ENCODE assay signal across 9 cellular contexts in genomic region chr2:176079851-176080539, GRCh38. TPM values are rescaled to one million over a fixed set of nuclear protein-coding genes. Genes with fewer than 3 reads are reported as not detected.
DNase-seq lines count a peak whose midpoint lies in the region; ATAC-seq lines count a peak whose summit lies in the region.
"Had no signal": no experiment of that assay in that cellular context is flagged by ENCODE, and none has a peak within 500 bp of the region (broad histone marks: within the 10 kb centered on the region; RNA-seq: fewer than 3 reads in every experiment).

No MANE protein-coding gene starts in this region.

- no peak for DNase-seq in activated CD4-positive, alpha-beta T cell treated with anti-CD3 and anti-CD28 coated beads, Interleukin-2, amount 10 ng/mL, durations not matched to agents 7 days and 5 days
- DNase-seq in activated CD4-positive, alpha-beta T cell treated with anti-CD3 and anti-CD28 coated beads, Interleukin-2, amount 50 U/mL, for 1 hour = no peak
- DNase-seq in NCI-H1930 (lab: John Stamatoyannopoulos, UW) = peak; percentile 67 to 82
- no peak for DNase-seq in activated T-helper 2 cell treated with anti-CD3 and anti-CD28 coated beads, Interferon-gamma antibody, Interleukin-2, Interleukin-4, amounts not matched to agents 10 μg/mL and 5 μg/mL and 100 μg/mL, durations not matched to agents 14 hours and 24 hours and 36 hours (ENCODE audit: low spot score)
- no peak for DNase-seq in iPS DF 6.9 (ENCODE audit: low read depth, low spot score)
- no peak for DNase-seq in stimulated activated naive CD8-positive, alpha-beta T cell treated with anti-CD3 and anti-CD28 coated beads, Interleukin-15, amount 100 ng/mL, for 72 hours
- DNase-seq in NCI-H1092 treated with DMSO at 0.1 percent for 48 hours (lab: John Stamatoyannopoulos, UW) = no peak
- no peak for DNase-seq in anterior cingulate cortex (lab: John Stamatoyannopoulos, UW)

- peak overlapping the region; percentile 2; the same call in 1 of the 2 replicates for H3K4me3 ChIP-seq in iPS DF 6.9 (ENCODE audit: low read length)

- POLR2A ChIA-PET in activated CD4-positive, alpha-beta T cell treated with anti-CD3 and anti-CD28 coated beads, Interleukin-2, amount 10 ng/mL, durations not matched to agents 7 days and 5 days (lab: Charles Lee) = no interaction called here

- intact Hi-C loops in activated T-helper 2 cell treated with anti-CD3 and anti-CD28 coated beads, Interferon-gamma antibody, Interleukin-2, Interleukin-4, amounts not matched to agents 10 μg/mL and 5 μg/mL and 100 μg/mL, durations not matched to agents 14 hours and 24 hours and 36 hours (cut with micrococcal nuclease) = loop anchor here (2.0 to 5.0 kb wide), 3 partner anchors 31 to 1743 kb away; no protein-coding TSS in a partner anchor

- WGBS in iPS DF 6.9 (ENCODE audit: insufficient coverage, insufficient read length) = no CpG with 5 or more reads among the region's 85 CpGs

- no peaks in the 10 kb centered on the region for H3K9me3 ChIP-seq in iPS DF 6.9 (ENCODE audit: control insufficient read depth, insufficient read depth, low read length)

- peaks cover 81% of the 10 kb centered on the region for H3K27me3 Mint-ChIP-seq in activated CD4-positive, alpha-beta T cell treated with anti-CD3 and anti-CD28 coated beads, Interleukin-2, amount 10 ng/mL, durations not matched to agents 7 days and 5 days
- peaks cover 69% of the 10 kb centered on the region for H3K27me3 Mint-ChIP-seq in activated T-helper 2 cell treated with anti-CD3 and anti-CD28 coated beads, Interferon-gamma antibody, Interleukin-2, Interleukin-4, amounts not matched to agents 10 μg/mL and 5 μg/mL and 100 μg/mL, durations not matched to agents 14 hours and 24 hours and 36 hours (ENCODE audit: low read depth)
- H3K27me3 Mint-ChIP-seq in stimulated activated naive CD8-positive, alpha-beta T cell treated with anti-CD3 and anti-CD28 coated beads, Interleukin-15, amount 100 ng/mL, for 72 hours = peaks cover 92% of the 10 kb centered on the region

- H3K4me1 Mint-ChIP-seq in activated CD4-positive, alpha-beta T cell treated with anti-CD3 and anti-CD28 coated beads, Interleukin-2, amount 10 ng/mL, durations not matched to agents 7 days and 5 days = peaks cover 10% of the 10 kb centered on the region
- H3K4me1 Mint-ChIP-seq in activated T-helper 2 cell treated with anti-CD3 and anti-CD28 coated beads, Interferon-gamma antibody, Interleukin-2, Interleukin-4, amounts not matched to agents 10 μg/mL and 5 μg/mL and 100 μg/mL, durations not matched to agents 14 hours and 24 hours and 36 hours (ENCODE audit: low read depth) = peaks cover 5% of the 10 kb centered on the region
- peaks cover 40% of the 10 kb centered on the region for H3K4me1 Mint-ChIP-seq in stimulated activated naive CD8-positive, alpha-beta T cell treated with anti-CD3 and anti-CD28 coated beads, Interleukin-15, amount 100 ng/mL, for 72 hours

- peaks cover 84% of the 10 kb centered on the region for H3K27me3 ChIP-seq in iPS DF 6.9 (ENCODE audit: control insufficient read depth, insufficient read depth, low read length)

- peak overlapping the region; percentile 79 for H3K27ac Mint-ChIP-seq in activated CD4-positive, alpha-beta T cell treated with anti-CD3 and anti-CD28 coated beads, Interleukin-2, amount 10 ng/mL, durations not matched to agents 7 days and 5 days
- peak overlapping the region; percentile 76 for H3K27ac Mint-ChIP-seq in activated T-helper 2 cell treated with anti-CD3 and anti-CD28 coated beads, Interferon-gamma antibody, Interleukin-2, Interleukin-4, amounts not matched to agents 10 μg/mL and 5 μg/mL and 100 μg/mL, durations not matched to agents 14 hours and 24 hours and 36 hours
- H3K27ac Mint-ChIP-seq in stimulated activated naive CD8-positive, alpha-beta T cell treated with anti-CD3 and anti-CD28 coated beads, Interleukin-15, amount 100 ng/mL, for 72 hours = peak overlapping the region in 1 of 2 donors; percentile 82

- H3K9me3 Mint-ChIP-seq in activated CD4-positive, alpha-beta T cell treated with anti-CD3 and anti-CD28 coated beads, Interleukin-2, amount 10 ng/mL, durations not matched to agents 7 days and 5 days = peaks cover 5% of the 10 kb centered on the region
- peaks cover 3% of the 10 kb centered on the region for H3K9me3 Mint-ChIP-seq in activated T-helper 2 cell treated with anti-CD3 and anti-CD28 coated beads, Interferon-gamma antibody, Interleukin-2, Interleukin-4, amounts not matched to agents 10 μg/mL and 5 μg/mL and 100 μg/mL, durations not matched to agents 14 hours and 24 hours and 36 hours
- peaks cover 17 to 56% of the 10 kb centered on the region in 2 donors for H3K9me3 Mint-ChIP-seq in stimulated activated naive CD8-positive, alpha-beta T cell treated with anti-CD3 and anti-CD28 coated beads, Interleukin-15, amount 100 ng/mL, for 72 hours

- no peaks in the 10 kb centered on the region for H3K36me3 ChIP-seq in iPS DF 6.9 (ENCODE audit: control insufficient read depth, insufficient read depth, low read length)

- H3K4me3 Mint-ChIP-seq in activated CD4-positive, alpha-beta T cell treated with anti-CD3 and anti-CD28 coated beads, Interleukin-2, amount 10 ng/mL, durations not matched to agents 7 days and 5 days = peak overlapping the region; percentile 51
- no peak overlapping the region for H3K4me3 Mint-ChIP-seq in activated T-helper 2 cell treated with anti-CD3 and anti-CD28 coated beads, Interferon-gamma antibody, Interleukin-2, Interleukin-4, amounts not matched to agents 10 μg/mL and 5 μg/mL and 100 μg/mL, durations not matched to agents 14 hours and 24 hours and 36 hours (ENCODE audit: low read depth)
- peak overlapping the region; percentile 36 to 81 for H3K4me3 Mint-ChIP-seq in stimulated activated naive CD8-positive, alpha-beta T cell treated with anti-CD3 and anti-CD28 coated beads, Interleukin-15, amount 100 ng/mL, for 72 hours

- no peak overlapping the region for H3K27ac ChIP-seq in iPS DF 6.9 (ENCODE audit: low read length)

- H3K36me3 Mint-ChIP-seq in activated CD4-positive, alpha-beta T cell treated with anti-CD3 and anti-CD28 coated beads, Interleukin-2, amount 10 ng/mL, durations not matched to agents 7 days and 5 days (ENCODE audit: low read depth) = peaks cover 3% of the 10 kb centered on the region
- peaks cover 4% of the 10 kb centered on the region for H3K36me3 Mint-ChIP-seq in activated T-helper 2 cell treated with anti-CD3 and anti-CD28 coated beads, Interferon-gamma antibody, Interleukin-2, Interleukin-4, amounts not matched to agents 10 μg/mL and 5 μg/mL and 100 μg/mL, durations not matched to agents 14 hours and 24 hours and 36 hours (ENCODE audit: low read depth)

- peak; percentile 54 for ATAC-seq in stimulated activated naive CD8-positive, alpha-beta T cell treated with anti-CD3 and anti-CD28 coated beads, Interleukin-15, amount 100 ng/mL, for 72 hours

- CTCF ChIA-PET in activated CD4-positive, alpha-beta T cell treated with anti-CD3 and anti-CD28 coated beads, Interleukin-2, amount 10 ng/mL, durations not matched to agents 7 days and 5 days (lab: Charles Lee) = interaction anchor here (0.9 to 2.2 kb wide), 6 partner anchors 15 to 82 kb away, joined by 3 to 6 read pairs (median 4); no protein-coding TSS in a partner anchor

- H3K4me1 ChIP-seq in iPS DF 6.9 (ENCODE audit: control insufficient read depth, insufficient read depth, low read length) = peaks cover 4% of the 10 kb centered on the region; the same call in 1 of the 2 replicates

RNA-seq across cellular contexts. Expression of gene EVX2, which starts 3.8 kb away (rescaled TPM):
- not detected for total RNA-seq in activated CD4-positive, alpha-beta T cell treated with anti-CD3 and anti-CD28 coated beads, Interleukin-2, amount 10 ng/mL, durations not matched to agents 7 days and 5 days
- not detected in 2 replicates for total RNA-seq in activated T-helper 2 cell treated with anti-CD3 and anti-CD28 coated beads, Interferon-gamma antibody, Interleukin-2, Interleukin-4, amounts not matched to agents 10 μg/mL and 5 μg/mL and 100 μg/mL, durations not matched to agents 14 hours and 24 hours and 36 hours
- total RNA-seq: dermis microvascular lymphatic vessel endothelial cell had no signal

RNA-seq across cellular contexts. Expression of gene HOXD13, which starts 12.5 kb away (rescaled TPM):
- total RNA-seq in activated CD4-positive, alpha-beta T cell treated with anti-CD3 and anti-CD28 coated beads, Interleukin-2, amount 10 ng/mL, durations not matched to agents 7 days and 5 days = not detected
- total RNA-seq in activated T-helper 2 cell treated with anti-CD3 and anti-CD28 coated beads, Interferon-gamma antibody, Interleukin-2, Interleukin-4, amounts not matched to agents 10 μg/mL and 5 μg/mL and 100 μg/mL, durations not matched to agents 14 hours and 24 hours and 36 hours = not detected in 2 replicates
- total RNA-seq: dermis microvascular lymphatic vessel endothelial cell had no signal

RNA-seq across cellular contexts. Expression of gene HOXD12, which starts 19.6 kb away (rescaled TPM):
- not detected for total RNA-seq in activated CD4-positive, alpha-beta T cell treated with anti-CD3 and anti-CD28 coated beads, Interleukin-2, amount 10 ng/mL, durations not matched to agents 7 days and 5 days
- total RNA-seq in activated T-helper 2 cell treated with anti-CD3 and anti-CD28 coated beads, Interferon-gamma antibody, Interleukin-2, Interleukin-4, amounts not matched to agents 10 μg/mL and 5 μg/mL and 100 μg/mL, durations not matched to agents 14 hours and 24 hours and 36 hours = not detected in 2 replicates
- total RNA-seq: dermis microvascular lymphatic vessel endothelial cell had no signal

RNA-seq across cellular contexts. Expression of gene HOXD11, which starts 27.1 kb away (rescaled TPM):
- not detected for total RNA-seq in activated CD4-positive, alpha-beta T cell treated with anti-CD3 and anti-CD28 coated beads, Interleukin-2, amount 10 ng/mL, durations not matched to agents 7 days and 5 days
- not detected in 2 replicates for total RNA-seq in activated T-helper 2 cell treated with anti-CD3 and anti-CD28 coated beads, Interferon-gamma antibody, Interleukin-2, Interleukin-4, amounts not matched to agents 10 μg/mL and 5 μg/mL and 100 μg/mL, durations not matched to agents 14 hours and 24 hours and 36 hours
- total RNA-seq: dermis microvascular lymphatic vessel endothelial cell had no signal

RNA-seq across cellular contexts. Expression of gene HOXD10, which starts 36.6 kb away (rescaled TPM):
- total RNA-seq in activated CD4-positive, alpha-beta T cell treated with anti-CD3 and anti-CD28 coated beads, Interleukin-2, amount 10 ng/mL, durations not matched to agents 7 days and 5 days = not detected
- not detected in 2 replicates for total RNA-seq in activated T-helper 2 cell treated with anti-CD3 and anti-CD28 coated beads, Interferon-gamma antibody, Interleukin-2, Interleukin-4, amounts not matched to agents 10 μg/mL and 5 μg/mL and 100 μg/mL, durations not matched to agents 14 hours and 24 hours and 36 hours

Comparison
In these comparisons a context has a peak if more than half of its experiments do, and no peak if none do; other contexts are left out.
1. DNase-seq: peak in NCI-H1930 (2 of 2); none in activated CD4-positive, alpha-beta T cell treated with anti-CD3 and anti-CD28 coated beads, Interleukin-2, amount 10 ng/mL, durations not matched to agents 7 days and 5 days (single experiment), activated CD4-positive, alpha-beta T cell treated with anti-CD3 and anti-CD28 coated beads, Interleukin-2, amount 50 U/mL, for 1 hour (single experiment), activated T-helper 2 cell treated with anti-CD3 and anti-CD28 coated beads, Interferon-gamma antibody, Interleukin-2, Interleukin-4, amounts not matched to agents 10 μg/mL and 5 μg/mL and 100 μg/mL, durations not matched to agents 14 hours and 24 hours and 36 hours (single experiment), iPS DF 6.9 (single experiment), stimulated activated naive CD8-positive, alpha-beta T cell treated with anti-CD3 and anti-CD28 coated beads, Interleukin-15, amount 100 ng/mL, for 72 hours (0 of 2), NCI-H1092 treated with DMSO at 0.1 percent for 48 hours (single experiment) and anterior cingulate cortex (0 of 58).